Comparison of ENCODE assay signal across 1 cellular context in the genomic region with DNA sequence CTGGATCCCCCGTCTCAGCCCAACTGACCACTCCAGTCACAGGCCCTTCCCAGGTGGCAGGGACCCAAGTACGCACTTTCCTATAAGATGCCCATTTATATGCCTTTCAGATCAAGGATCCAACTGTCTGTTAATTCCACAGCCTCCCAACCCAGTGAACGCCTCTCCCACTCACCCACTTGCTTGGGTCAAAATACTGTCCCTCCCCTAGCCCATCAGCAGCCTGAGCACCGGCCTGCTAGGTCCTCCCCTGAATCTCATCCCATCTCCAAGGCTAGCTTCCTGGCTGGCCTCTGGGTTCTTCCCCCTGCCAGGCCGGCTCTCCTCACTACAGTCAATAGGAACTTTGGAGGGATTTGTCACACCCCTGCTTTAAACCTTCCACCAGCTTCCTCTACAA.
TF ChIP-seq lines count a peak whose summit lies in the region.

No MANE protein-coding gene starts in this region.

TF ChIP-seq in HepG2, 621 proteins besides CTCF, POLR2A, EP300 and RAD21:
- TF ChIP-seq SP1 (IDR thresholded peaks at IDR 0.05) (no peak), SP1 (CRISPR knock-in tag; IDR thresholded peaks at IDR 0.05) (no peak)
- TF ChIP-seq, protein P1, sequence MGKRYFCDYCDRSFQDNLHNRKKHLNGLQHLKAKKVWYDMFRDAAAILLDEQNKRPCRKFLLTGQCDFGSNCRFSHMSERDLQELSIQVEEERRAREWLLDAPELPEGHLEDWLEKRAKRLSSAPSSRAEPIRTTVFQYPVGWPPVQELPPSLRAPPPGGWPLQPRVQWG (CRISPR knock-in tag; IDR thresholded peaks at IDR 0.05; ENCODE audit: borderline replicate concordance, low read depth) = no peak
